1 cellular context compared by ENCODE assay signal in the genomic region with DNA sequence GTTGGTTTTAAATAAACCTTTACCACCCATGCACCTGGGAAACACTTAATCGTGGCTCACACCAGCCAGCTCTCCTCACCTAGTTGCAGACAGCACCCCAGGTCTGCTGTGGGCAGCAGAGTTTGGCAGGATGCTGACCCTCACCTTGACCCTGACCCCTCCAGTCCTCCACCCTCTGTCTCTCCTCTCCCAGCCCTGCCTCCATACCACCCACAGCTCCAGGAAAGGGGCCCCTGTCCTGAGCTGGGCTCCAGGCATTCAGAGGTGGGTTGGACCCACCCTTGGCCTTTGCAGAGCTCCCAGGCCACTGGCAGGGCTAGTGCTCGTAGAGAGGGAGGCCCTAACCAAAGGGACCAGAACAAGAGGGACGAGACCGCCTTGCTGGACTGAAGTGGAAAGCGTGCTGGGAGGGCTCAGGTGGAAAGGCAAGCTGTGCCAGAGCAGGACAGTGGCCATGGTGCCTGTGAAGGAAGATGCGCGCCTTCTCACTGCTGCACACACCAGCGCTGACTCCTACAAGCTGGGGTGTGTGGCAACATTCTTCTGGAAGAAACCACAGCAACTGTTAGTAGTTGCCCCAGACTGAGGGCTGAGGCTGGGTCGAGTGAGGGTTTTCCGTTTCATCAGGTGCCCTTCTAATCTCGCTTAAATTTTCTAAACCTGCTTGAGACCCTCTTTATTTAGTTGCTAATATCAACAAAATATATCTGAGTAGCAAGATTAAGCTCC.
TF ChIP-seq lines count a peak whose summit lies in the region.

No MANE protein-coding gene starts in this region.

TF ChIP-seq in WTC11, 78 proteins besides CTCF, POLR2A, EP300 and RAD21 (continued from another document):
- TF ChIP-seq ATF2 (CRISPR knock-in tag; IDR thresholded peaks at IDR 0.05; ENCODE audit: borderline replicate concordance, low read depth): 0 out of 2 replicates have a peak, but pooled peaks have one; percentile 23
- TF ChIP-seq FOXP1 (CRISPR knock-in tag; IDR thresholded peaks at IDR 0.05; ENCODE audit: borderline replicate concordance): peak; percentile 47; the same call in 1 of the 2 replicates
